In genomic region chr12:4279120-4279690, GRCh38 we compare ENCODE assay signal across 16 cellular contexts. TPM values are rescaled to one million over a fixed set of nuclear protein-coding genes. Genes with fewer than 3 reads are reported as not detected.
A peak's percentile ranks its signal among the peaks of the same experiment; 100 is the strongest.
DNase-seq lines count a peak whose midpoint lies in the region; ATAC-seq and TF ChIP-seq lines count a peak whose summit lies in the region.
"Had no signal": no experiment of that assay in that cellular context is flagged by ENCODE, and none has a peak within 500 bp of the region (broad histone marks: within the 10 kb centered on the region; RNA-seq: fewer than 3 reads in every experiment).

No MANE protein-coding gene starts in this region.

- peak overlapping the region; percentile 86 for H3K4me3 ChIP-seq in left ventricle myocardium inferior
- H3K4me3 ChIP-seq in right cardiac atrium (ENCODE audit: low read length): no peak overlapping the region
- peak overlapping the region; percentile 30 for H3K4me3 ChIP-seq in adipocyte (ENCODE audit: low read length)
- peak overlapping the region in 1 of 2 donors; percentile 32 for H3K4me3 ChIP-seq in mucosa of rectum (ENCODE audit: low read length in 2 of 2)
- no peak overlapping the region for H3K4me3 ChIP-seq in vagina
- H3K4me3 ChIP-seq in GM23248: no peak overlapping the region
- H3K4me3 ChIP-seq: lower lobe of right lung had no signal

- H3K27ac ChIP-seq in left ventricle myocardium inferior (replicated peaks) (peak overlapping the region; percentile 97), right cardiac atrium (ENCODE audit: low read length) (no peak overlapping the region), mucosa of rectum (ENCODE audit: low read depth in 2 of 2, low read length in 2 of 2) (peak overlapping the region; percentile 41 to 75), vagina (peak overlapping the region; percentile 14), foreskin keratinocyte (no peak overlapping the region), GM23248 (no peak overlapping the region)
- H3K27ac ChIP-seq: epithelial cell of prostate, parathyroid adenoma had no signal

- TF ChIP-seq CTCF in left ventricle myocardium inferior (IDR thresholded peaks at IDR 0.05; ENCODE audit: borderline replicate concordance): no peak
- no peak for TF ChIP-seq CTCF in vagina (IDR thresholded peaks at IDR 0.05)
- TF ChIP-seq CTCF in foreskin keratinocyte (conservative IDR thresholded peaks at IDR 0.05): no peak

- H4K20me1 ChIP-seq in GM23248 (ENCODE audit: insufficient read depth): no peaks in the 10 kb centered on the region

- no peak for TF ChIP-seq POLR2A in vagina (IDR thresholded peaks at IDR 0.05)

- H3K4me1 ChIP-seq in left ventricle myocardium inferior (peaks cover 96% of the 10 kb centered on the region), right cardiac atrium (ENCODE audit: control insufficient read depth, insufficient read depth, low read length) (peaks cover 9% of the 10 kb centered on the region), adipocyte (ENCODE audit: control insufficient read depth, insufficient read depth, low read length) (peaks cover 65% of the 10 kb centered on the region), mucosa of rectum (ENCODE audit: control insufficient read depth in 2 of 2, insufficient read depth in 2 of 2, low read length in 2 of 2) (peaks cover 50 to 51% of the 10 kb centered on the region in 2 donors), vagina (peaks cover 81% of the 10 kb centered on the region), foreskin keratinocyte (peaks cover 15% of the 10 kb centered on the region), GM23248 (ENCODE audit: insufficient read depth) (no peaks in the 10 kb centered on the region)
- H3K4me1 ChIP-seq: breast epithelium had no signal

- no peak overlapping the region for H3K4me2 ChIP-seq in GM23248 (ENCODE audit: unreplicated experiment)

- H3F3A ChIP-seq in GM23248 (ENCODE audit: insufficient read depth): no peaks in the 10 kb centered on the region

- H3K36me3 ChIP-seq in left ventricle myocardium inferior (peaks cover 62% of the 10 kb centered on the region), adipocyte (ENCODE audit: control insufficient read depth, insufficient read depth, low read length, severe bottlenecking) (peaks cover 51% of the 10 kb centered on the region), mucosa of rectum (ENCODE audit: control insufficient read depth in 2 of 2, insufficient read depth in 2 of 2, low read length in 2 of 2) (peaks cover 49 to 67% of the 10 kb centered on the region in 2 donors), vagina (peaks cover 0 to 26% of the 10 kb centered on the region in 2 donors), GM23248 (ENCODE audit: low read depth) (no peaks in the 10 kb centered on the region)
- H3K36me3 ChIP-seq: breast epithelium had no signal

- H3K9me3 ChIP-seq in left ventricle myocardium inferior (replicated peaks) (no peaks in the 10 kb centered on the region), right cardiac atrium (ENCODE audit: control insufficient read depth, low read length) (no peaks in the 10 kb centered on the region), adipocyte (ENCODE audit: control insufficient read depth, low read length) (no peaks in the 10 kb centered on the region), mucosa of rectum (ENCODE audit: control insufficient read depth in 2 of 2, low read length in 2 of 2) (no peaks in the 10 kb centered on the region), vagina (no peaks in the 10 kb centered on the region), GM23248 (ENCODE audit: low read depth) (no peaks in the 10 kb centered on the region)
- H3K9me3 ChIP-seq: breast epithelium, lower lobe of right lung had no signal

- in situ Hi-C loops in GM23248 (cut with MboI): loop anchor here (10.0 kb wide), 1 partner anchor 384 kb away; no protein-coding TSS in a partner anchor

- H3K9me2 ChIP-seq in GM23248 (ENCODE audit: insufficient read depth): no peaks in the 10 kb centered on the region

- intact Hi-C loops in left ventricle myocardium inferior (cut with micrococcal nuclease) (loop anchor here (5.0 to 10.0 kb wide), 2 partner anchors 172 to 284 kb away; no protein-coding TSS in a partner anchor), right cardiac atrium (cut with DNase I) (loop anchor here (5.0 to 10.0 kb wide), 9 partner anchors 164 to 392 kb away; no protein-coding TSS in a partner anchor), vagina (cut with DNase I) (loop anchor here (5.0 kb wide), 1 partner anchor 237 kb away; no protein-coding TSS in a partner anchor)

- H2AFZ ChIP-seq in GM23248: no peak overlapping the region
- H2AFZ ChIP-seq: parathyroid adenoma had no signal

- H3K27me3 ChIP-seq in left ventricle myocardium inferior (ENCODE audit: low read depth): peaks cover 18% of the 10 kb centered on the region
- no peaks in the 10 kb centered on the region for H3K27me3 ChIP-seq in right cardiac atrium (ENCODE audit: control insufficient read depth, insufficient read depth)
- H3K27me3 ChIP-seq in adipocyte (replicated peaks; ENCODE audit: control insufficient read depth, insufficient read depth, low read length): no peaks in the 10 kb centered on the region
- H3K27me3 ChIP-seq in mucosa of rectum (ENCODE audit: control insufficient read depth in 2 of 2, insufficient read depth in 2 of 2, low read length in 2 of 2): no peaks in the 10 kb centered on the region
- H3K27me3 ChIP-seq in vagina: no peaks in the 10 kb centered on the region
- H3K27me3 ChIP-seq in foreskin keratinocyte: no peaks in the 10 kb centered on the region
- H3K27me3 ChIP-seq in GM23248 (replicated peaks; ENCODE audit: insufficient read depth): peaks cover 50% of the 10 kb centered on the region

- H3K9ac ChIP-seq in adipocyte (ENCODE audit: low read length) (peak overlapping the region; percentile 23), mucosa of rectum (ENCODE audit: low read depth in 1 of 2, low read length in 2 of 2) (peak overlapping the region; percentile 14 to 38), GM23248 (no peak overlapping the region)
- H3K9ac ChIP-seq: parathyroid adenoma had no signal

- DNase-seq in left ventricle myocardium inferior (no peak), right cardiac atrium (no peak), adipocyte (ENCODE audit: low read depth) (no peak), vagina (ENCODE audit: extremely low spot score in 2 of 2) (peak in 1 of 2 donors; percentile 76), HPDE6-E6E7 (ENCODE audit: extremely low spot score) (no peak), foreskin keratinocyte (no peak), GM23248 (no peak)
- DNase-seq: EL; NCI-H1105; stimulated activated CD4-positive, alpha-beta T cell treated with anti-CD3 and anti-CD28 coated beads, Interleukin-1b, Interleukin-23, amount 100 ng/mL, for 48 hours had no signal

- ATAC-seq in right cardiac atrium: no peak
- no peak for ATAC-seq in foreskin keratinocyte
- ATAC-seq: Panc1 had no signal

- H3K79me2 ChIP-seq in GM23248 (ENCODE audit: insufficient read depth): no peaks in the 10 kb centered on the region

- 68% methylated on average over 10 of the region's 10 CpGs for WGBS in right cardiac atrium
- 61 to 63% methylated on average over 10 of the region's 10 CpGs for WGBS in GM23248 (ENCODE audit: low coverage in 1 of 2, low lambda C conversion rate in 2 of 2, missing lambda C conversion rate in 2 of 2), 2 experiments

RNA-seq across cellular contexts. Expression of gene CCND2, which starts 5.6 kb away (rescaled TPM):
- 283 TPM for total RNA-seq in left ventricle myocardium inferior
- total RNA-seq in right cardiac atrium: 100 to 1,000 TPM; 200 to 255 (median 218) TPM
- 44.3 TPM for polyA plus RNA-seq in right cardiac atrium
- total RNA-seq in vagina: 57.5 TPM
- 372 and 386 TPM in 2 replicates for total RNA-seq in foreskin keratinocyte
- polyA plus RNA-seq in foreskin keratinocyte: 74.0 and 87.4 TPM in 2 replicates
- total RNA-seq in GM23248 (2014; rRNA removed; shearing (Covaris generic)): 4.2 and 4.9 TPM in 2 replicates
- 2.9 TPM in 2 replicates for polyA plus RNA-seq in GM23248 (2016; fragmentation: Nextera tagmentation; extraction: Ambion mirVana)

RNA-seq across cellular contexts. Expression of gene TIGAR, which starts 41.8 kb away (rescaled TPM):
- 13.6 TPM for total RNA-seq in left ventricle myocardium inferior
- total RNA-seq in right cardiac atrium: 10 to 100 TPM in 2 of 4 donors, 1 to 10 TPM in 2; 8.6 to 14.5 (median 11.1) TPM
- polyA plus RNA-seq in right cardiac atrium: 4.9 TPM
- 0.98 TPM for total RNA-seq in vagina
- 20.8 and 24.7 TPM in 2 replicates for total RNA-seq in foreskin keratinocyte
- 17.1 and 20.7 TPM in 2 replicates for polyA plus RNA-seq in foreskin keratinocyte
- 6.7 and 9.3 TPM in 2 replicates for total RNA-seq in GM23248 (2014; rRNA removed; shearing (Covaris generic))
- 23.6 and 24.6 TPM in 2 replicates for polyA plus RNA-seq in GM23248 (2016; fragmentation: Nextera tagmentation; extraction: Ambion mirVana)

Comparison
In these comparisons a context has a peak if more than half of its experiments do, and no peak if none do; other contexts are left out.
1. H3K27ac ChIP-seq: peak in left ventricle myocardium inferior (single experiment), mucosa of rectum (2 of 2) and vagina (single experiment); none in right cardiac atrium (single experiment), foreskin keratinocyte (single experiment) and GM23248 (single experiment).
2. H3K4me3 ChIP-seq: peak in left ventricle myocardium inferior (single experiment) and adipocyte (single experiment); none in right cardiac atrium (single experiment), vagina (0 of 2) and GM23248 (single experiment).